ENCODE assay signal across 1 cellular context in the genomic region with DNA sequence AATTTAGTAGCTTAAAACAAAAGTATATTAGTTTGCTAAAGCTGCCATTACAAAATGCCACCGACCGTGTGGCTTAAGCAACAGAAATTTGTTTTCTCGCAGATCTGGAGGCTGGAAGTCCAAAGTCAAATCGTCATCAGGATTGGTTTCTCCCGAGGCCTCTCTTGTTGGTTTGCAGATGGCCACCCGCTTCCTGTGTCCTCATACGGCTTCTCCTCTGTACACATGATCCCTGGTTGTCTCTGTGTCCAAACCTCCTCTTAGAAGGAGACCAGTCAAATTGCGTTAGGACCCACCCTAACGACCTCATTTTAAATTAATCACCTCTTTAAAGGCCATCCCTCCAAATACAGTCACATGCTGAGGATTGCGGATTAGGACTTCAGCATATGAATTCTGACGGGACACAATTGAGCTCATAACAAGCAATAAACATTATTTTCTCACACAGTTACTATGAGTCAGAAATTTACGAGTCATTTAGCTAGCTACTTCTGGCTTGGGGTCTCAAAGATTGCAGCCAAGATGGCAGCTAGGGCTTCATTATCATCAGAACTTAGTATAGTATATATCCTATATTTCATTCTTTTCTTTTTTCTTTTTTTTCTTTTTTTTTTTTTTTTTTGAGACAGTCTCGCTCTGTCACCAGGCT.
A peak's percentile ranks its signal among the peaks of the same experiment; 100 is the strongest.
TF ChIP-seq lines count a peak whose summit lies in the region.

No MANE protein-coding gene starts in this region.

TF ChIP-seq in endothelial cell of umbilical vein, 7 proteins besides CTCF, POLR2A, EP300 and RAD21:
- TF ChIP-seq EZH2 (IDR thresholded peaks at IDR 0.05; ENCODE audit: borderline replicate concordance, low read depth, low read length, severe bottlenecking) (no peak), FOS (IDR thresholded peaks at IDR 0.05; ENCODE audit: borderline replicate concordance, insufficient read depth, low read length) (peak; percentile 9), POLR2AphosphoS5 (IDR thresholded peaks at IDR 0.05; ENCODE audit: insufficient read depth, low read depth, low read length) (no peak)
TF ChIP-seq in endothelial cell of umbilical vein: peak in this region for 1.
